ENCODE assay signal across 1 cellular context in the genomic region with DNA sequence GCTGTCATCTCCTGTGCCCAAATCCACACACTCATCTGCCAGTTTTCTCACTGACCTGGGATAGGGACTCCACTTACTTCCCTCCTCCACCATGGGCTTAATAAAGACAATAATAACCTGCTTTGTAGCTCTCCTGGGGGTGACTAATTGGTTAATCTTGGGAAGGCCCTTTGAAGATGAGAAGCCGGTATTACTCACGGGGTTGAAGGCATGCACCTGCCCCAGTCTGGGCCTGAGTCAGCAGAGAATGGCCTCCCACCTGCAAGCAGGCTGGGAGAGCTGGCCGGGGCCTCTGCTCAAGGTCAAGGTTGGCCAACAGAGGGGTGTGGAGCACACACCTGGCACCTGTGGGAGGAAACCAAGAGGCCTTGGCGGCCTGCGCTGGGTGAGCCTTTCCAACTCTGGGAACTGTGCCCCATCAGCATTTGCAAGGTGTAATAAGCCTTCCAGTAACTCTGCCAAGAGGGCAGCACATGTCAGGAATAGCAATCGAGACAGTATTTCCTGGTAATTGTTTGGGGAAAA.
TF ChIP-seq lines count a peak whose summit lies in the region.

No MANE protein-coding gene starts in this region.

TF ChIP-seq in HepG2, 621 proteins besides CTCF, POLR2A, EP300 and RAD21 (continued from another document and continues in another):
- TF ChIP-seq, protein P1, sequence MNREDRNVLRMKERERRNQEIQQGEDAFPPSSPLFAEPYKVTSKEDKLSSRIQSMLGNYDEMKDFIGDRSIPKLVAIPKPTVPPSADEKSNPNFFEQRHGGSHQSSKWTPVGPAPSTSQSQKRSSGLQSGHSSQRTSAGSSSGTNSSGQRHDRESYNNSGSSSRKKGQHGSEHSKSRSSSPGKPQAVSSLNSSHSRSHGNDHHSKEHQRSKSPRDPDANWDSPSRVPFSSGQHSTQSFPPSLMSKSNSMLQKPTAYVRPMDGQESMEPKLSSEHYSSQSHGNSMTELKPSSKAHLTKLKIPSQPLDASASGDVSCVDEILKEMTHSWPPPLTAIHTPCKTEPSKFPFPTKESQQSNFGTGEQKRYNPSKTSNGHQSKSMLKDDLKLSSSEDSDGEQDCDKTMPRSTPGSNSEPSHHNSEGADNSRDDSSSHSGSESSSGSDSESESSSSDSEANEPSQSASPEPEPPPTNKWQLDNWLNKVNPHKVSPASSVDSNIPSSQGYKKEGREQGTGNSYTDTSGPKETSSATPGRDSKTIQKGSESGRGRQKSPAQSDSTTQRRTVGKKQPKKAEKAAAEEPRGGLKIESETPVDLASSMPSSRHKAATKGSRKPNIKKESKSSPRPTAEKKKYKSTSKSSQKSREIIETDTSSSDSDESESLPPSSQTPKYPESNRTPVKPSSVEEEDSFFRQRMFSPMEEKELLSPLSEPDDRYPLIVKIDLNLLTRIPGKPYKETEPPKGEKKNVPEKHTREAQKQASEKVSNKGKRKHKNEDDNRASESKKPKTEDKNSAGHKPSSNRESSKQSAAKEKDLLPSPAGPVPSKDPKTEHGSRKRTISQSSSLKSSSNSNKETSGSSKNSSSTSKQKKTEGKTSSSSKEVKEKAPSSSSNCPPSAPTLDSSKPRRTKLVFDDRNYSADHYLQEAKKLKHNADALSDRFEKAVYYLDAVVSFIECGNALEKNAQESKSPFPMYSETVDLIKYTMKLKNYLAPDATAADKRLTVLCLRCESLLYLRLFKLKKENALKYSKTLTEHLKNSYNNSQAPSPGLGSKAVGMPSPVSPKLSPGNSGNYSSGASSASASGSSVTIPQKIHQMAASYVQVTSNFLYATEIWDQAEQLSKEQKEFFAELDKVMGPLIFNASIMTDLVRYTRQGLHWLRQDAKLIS (CRISPR knock-in tag; IDR thresholded peaks at IDR 0.05), result no peak
- TF ChIP-seq, protein P2, sequence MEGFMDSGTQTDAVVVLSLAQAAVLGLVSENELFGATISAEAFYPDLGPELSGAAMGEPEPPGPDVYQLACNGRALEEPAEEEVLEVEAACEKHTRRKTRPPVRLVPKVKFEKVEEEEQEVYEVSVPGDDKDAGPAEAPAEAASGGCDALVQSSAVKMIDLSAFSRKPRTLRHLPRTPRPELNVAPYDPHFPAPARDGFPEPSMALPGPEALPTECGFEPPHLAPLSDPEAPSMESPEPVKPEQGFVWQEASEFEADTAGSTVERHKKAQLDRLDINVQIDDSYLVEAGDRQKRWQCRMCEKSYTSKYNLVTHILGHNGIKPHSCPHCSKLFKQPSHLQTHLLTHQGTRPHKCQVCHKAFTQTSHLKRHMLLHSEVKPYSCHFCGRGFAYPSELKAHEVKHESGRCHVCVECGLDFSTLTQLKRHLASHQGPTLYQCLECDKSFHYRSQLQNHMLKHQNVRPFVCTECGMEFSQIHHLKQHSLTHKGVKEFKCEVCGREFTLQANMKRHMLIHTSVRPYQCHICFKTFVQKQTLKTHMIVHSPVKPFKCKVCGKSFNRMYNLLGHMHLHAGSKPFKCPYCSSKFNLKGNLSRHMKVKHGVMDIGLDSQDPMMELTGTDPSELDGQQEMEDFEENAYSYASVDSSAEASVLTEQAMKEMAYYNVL (CRISPR knock-in tag; IDR thresholded peaks at IDR 0.05; ENCODE audit: borderline replicate concordance), result 0 out of 2 replicates have a peak, but pooled peaks have one; percentile 3
- no peak for TF ChIP-seq ZNF598 (CRISPR knock-in tag; IDR thresholded peaks at IDR 0.05; ENCODE audit: borderline replicate concordance)
- no peak for TF ChIP-seq AGO1 (IDR thresholded peaks at IDR 0.05; ENCODE audit: low read depth, low read length, poor library complexity, severe bottlenecking)
- no peak for TF ChIP-seq ZMYM4 (CRISPR knock-in tag; IDR thresholded peaks at IDR 0.05)
- no peak for TF ChIP-seq GTF3A (CRISPR knock-in tag; conservative IDR thresholded peaks at IDR 0.05)
- TF ChIP-seq HOXA7 (CRISPR knock-in tag; IDR thresholded peaks at IDR 0.05), result no peak
- TF ChIP-seq NR2F6 (IDR thresholded peaks at IDR 0.05), result no peak
- TF ChIP-seq NR2F6 (CRISPR knock-in tag; IDR thresholded peaks at IDR 0.05), result peak; percentile 65
- TF ChIP-seq GFI1 (CRISPR knock-in tag; IDR thresholded peaks at IDR 0.05; ENCODE audit: borderline replicate concordance), result no peak
- no peak for TF ChIP-seq ZNF432 (CRISPR knock-in tag; IDR thresholded peaks at IDR 0.05; ENCODE audit: borderline replicate concordance)
- no peak for TF ChIP-seq NFATC3 (CRISPR knock-in tag; IDR thresholded peaks at IDR 0.05)
- TF ChIP-seq, protein P3, sequence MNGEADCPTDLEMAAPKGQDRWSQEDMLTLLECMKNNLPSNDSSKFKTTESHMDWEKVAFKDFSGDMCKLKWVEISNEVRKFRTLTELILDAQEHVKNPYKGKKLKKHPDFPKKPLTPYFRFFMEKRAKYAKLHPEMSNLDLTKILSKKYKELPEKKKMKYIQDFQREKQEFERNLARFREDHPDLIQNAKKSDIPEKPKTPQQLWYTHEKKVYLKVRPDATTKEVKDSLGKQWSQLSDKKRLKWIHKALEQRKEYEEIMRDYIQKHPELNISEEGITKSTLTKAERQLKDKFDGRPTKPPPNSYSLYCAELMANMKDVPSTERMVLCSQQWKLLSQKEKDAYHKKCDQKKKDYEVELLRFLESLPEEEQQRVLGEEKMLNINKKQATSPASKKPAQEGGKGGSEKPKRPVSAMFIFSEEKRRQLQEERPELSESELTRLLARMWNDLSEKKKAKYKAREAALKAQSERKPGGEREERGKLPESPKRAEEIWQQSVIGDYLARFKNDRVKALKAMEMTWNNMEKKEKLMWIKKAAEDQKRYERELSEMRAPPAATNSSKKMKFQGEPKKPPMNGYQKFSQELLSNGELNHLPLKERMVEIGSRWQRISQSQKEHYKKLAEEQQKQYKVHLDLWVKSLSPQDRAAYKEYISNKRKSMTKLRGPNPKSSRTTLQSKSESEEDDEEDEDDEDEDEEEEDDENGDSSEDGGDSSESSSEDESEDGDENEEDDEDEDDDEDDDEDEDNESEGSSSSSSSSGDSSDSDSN (CRISPR knock-in tag; IDR thresholded peaks at IDR 0.05), result no peak
- TF ChIP-seq SIX1 (CRISPR knock-in tag; IDR thresholded peaks at IDR 0.05; ENCODE audit: borderline replicate concordance), result no peak
- TF ChIP-seq ZNF264 (CRISPR knock-in tag; IDR thresholded peaks at IDR 0.05), result no peak
- TF ChIP-seq, protein P4, sequence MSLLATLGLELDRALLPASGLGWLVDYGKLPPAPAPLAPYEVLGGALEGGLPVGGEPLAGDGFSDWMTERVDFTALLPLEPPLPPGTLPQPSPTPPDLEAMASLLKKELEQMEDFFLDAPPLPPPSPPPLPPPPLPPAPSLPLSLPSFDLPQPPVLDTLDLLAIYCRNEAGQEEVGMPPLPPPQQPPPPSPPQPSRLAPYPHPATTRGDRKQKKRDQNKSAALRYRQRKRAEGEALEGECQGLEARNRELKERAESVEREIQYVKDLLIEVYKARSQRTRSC (CRISPR knock-in tag; IDR thresholded peaks at IDR 0.05; ENCODE audit: low read depth), result no peak
- TF ChIP-seq, protein P5, sequence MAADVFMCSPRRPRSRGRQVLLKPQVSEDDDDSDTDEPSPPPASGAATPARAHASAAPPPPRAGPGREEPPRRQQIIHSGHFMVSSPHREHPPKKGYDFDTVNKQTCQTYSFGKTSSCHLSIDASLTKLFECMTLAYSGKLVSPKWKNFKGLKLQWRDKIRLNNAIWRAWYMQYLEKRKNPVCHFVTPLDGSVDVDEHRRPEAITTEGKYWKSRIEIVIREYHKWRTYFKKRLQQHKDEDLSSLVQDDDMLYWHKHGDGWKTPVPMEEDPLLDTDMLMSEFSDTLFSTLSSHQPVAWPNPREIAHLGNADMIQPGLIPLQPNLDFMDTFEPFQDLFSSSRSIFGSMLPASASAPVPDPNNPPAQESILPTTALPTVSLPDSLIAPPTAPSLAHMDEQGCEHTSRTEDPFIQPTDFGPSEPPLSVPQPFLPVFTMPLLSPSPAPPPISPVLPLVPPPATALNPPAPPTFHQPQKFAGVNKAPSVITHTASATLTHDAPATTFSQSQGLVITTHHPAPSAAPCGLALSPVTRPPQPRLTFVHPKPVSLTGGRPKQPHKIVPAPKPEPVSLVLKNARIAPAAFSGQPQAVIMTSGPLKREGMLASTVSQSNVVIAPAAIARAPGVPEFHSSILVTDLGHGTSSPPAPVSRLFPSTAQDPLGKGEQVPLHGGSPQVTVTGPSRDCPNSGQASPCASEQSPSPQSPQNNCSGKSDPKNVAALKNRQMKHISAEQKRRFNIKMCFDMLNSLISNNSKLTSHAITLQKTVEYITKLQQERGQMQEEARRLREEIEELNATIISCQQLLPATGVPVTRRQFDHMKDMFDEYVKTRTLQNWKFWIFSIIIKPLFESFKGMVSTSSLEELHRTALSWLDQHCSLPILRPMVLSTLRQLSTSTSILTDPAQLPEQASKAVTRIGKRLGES (CRISPR knock-in tag; IDR thresholded peaks at IDR 0.05; ENCODE audit: borderline replicate concordance), result no peak
- no peak for TF ChIP-seq ZNF251 (CRISPR knock-in tag; IDR thresholded peaks at IDR 0.05)
- no peak for TF ChIP-seq REPIN1 (CRISPR knock-in tag; IDR thresholded peaks at IDR 0.05; ENCODE audit: borderline replicate concordance, low read depth)
- TF ChIP-seq SAFB2 (CRISPR knock-in tag; IDR thresholded peaks at IDR 0.05; ENCODE audit: borderline replicate concordance, low read depth), result no peak
- TF ChIP-seq POLR2G (IDR thresholded peaks at IDR 0.05; ENCODE audit: low read depth, low read length), result peak; percentile 34
- TF ChIP-seq, protein P6, sequence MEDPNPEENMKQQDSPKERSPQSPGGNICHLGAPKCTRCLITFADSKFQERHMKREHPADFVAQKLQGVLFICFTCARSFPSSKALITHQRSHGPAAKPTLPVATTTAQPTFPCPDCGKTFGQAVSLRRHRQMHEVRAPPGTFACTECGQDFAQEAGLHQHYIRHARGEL (CRISPR knock-in tag; IDR thresholded peaks at IDR 0.05), result no peak
- TF ChIP-seq, protein P7, sequence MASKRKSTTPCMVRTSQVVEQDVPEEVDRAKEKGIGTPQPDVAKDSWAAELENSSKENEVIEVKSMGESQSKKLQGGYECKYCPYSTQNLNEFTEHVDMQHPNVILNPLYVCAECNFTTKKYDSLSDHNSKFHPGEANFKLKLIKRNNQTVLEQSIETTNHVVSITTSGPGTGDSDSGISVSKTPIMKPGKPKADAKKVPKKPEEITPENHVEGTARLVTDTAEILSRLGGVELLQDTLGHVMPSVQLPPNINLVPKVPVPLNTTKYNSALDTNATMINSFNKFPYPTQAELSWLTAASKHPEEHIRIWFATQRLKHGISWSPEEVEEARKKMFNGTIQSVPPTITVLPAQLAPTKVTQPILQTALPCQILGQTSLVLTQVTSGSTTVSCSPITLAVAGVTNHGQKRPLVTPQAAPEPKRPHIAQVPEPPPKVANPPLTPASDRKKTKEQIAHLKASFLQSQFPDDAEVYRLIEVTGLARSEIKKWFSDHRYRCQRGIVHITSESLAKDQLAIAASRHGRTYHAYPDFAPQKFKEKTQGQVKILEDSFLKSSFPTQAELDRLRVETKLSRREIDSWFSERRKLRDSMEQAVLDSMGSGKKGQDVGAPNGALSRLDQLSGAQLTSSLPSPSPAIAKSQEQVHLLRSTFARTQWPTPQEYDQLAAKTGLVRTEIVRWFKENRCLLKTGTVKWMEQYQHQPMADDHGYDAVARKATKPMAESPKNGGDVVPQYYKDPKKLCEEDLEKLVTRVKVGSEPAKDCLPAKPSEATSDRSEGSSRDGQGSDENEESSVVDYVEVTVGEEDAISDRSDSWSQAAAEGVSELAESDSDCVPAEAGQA (IDR thresholded peaks at IDR 0.05; ENCODE audit: low read depth), result 0 out of 2 replicates have a peak, but pooled peaks have one; percentile 25
- TF ChIP-seq, protein P7 (CRISPR knock-in tag; IDR thresholded peaks at IDR 0.05; ENCODE audit: borderline replicate concordance), result no peak
- TF ChIP-seq PCBP1 (IDR thresholded peaks at IDR 0.05; ENCODE audit: borderline replicate concordance, low read depth, low read length), result no peak
- no peak for TF ChIP-seq ZFP36L2 (CRISPR knock-in tag; IDR thresholded peaks at IDR 0.05)
- no peak for TF ChIP-seq ZNF589 (CRISPR knock-in tag; conservative IDR thresholded peaks at IDR 0.05)
